17 cellular contexts compared by ENCODE assay signal in the genomic region with DNA sequence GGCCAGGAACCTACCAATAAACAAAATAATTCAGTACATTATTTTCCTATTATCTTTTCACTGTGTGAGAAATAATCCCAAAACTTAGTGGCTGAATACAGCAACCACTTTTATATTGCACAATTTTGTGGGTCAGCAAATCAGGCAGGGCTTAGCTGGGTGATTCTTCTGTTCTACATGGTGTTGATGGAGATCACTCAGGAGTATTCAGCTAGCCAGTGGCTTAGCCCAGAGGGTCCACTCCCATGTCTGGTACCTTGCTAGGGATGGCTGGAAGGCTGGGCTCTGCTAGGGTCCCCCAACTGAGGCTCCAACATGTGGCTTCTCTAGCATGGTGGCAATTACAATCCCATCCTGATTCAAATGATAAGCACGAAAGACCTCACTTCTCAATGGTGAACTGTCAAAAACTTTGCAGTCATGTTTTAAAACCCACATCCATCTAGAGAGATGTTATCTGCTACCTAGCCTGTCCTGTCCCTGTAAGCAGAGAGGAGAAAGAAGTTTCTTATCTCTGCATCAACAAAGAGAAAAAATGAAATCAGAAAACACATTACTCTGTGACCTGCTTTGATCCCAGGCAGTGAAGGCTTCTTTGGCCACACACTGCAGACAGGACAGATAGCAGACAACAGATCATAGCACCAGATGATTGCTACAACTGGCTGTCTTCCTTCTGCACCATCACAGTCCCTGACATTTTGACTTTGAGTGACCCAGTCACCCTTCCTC. TPM values are rescaled to one million over a fixed set of nuclear protein-coding genes. Genes with fewer than 3 reads are reported as not detected.
DNase-seq lines count a peak whose midpoint lies in the region; ATAC-seq and TF ChIP-seq lines count a peak whose summit lies in the region.
"Had no signal": no experiment of that assay in that cellular context is flagged by ENCODE, and none has a peak within 500 bp of the region (broad histone marks: within the 10 kb centered on the region; RNA-seq: fewer than 3 reads in every experiment).

No MANE protein-coding gene starts in this region.

- H2AFZ ChIP-seq in DND-41 (ENCODE audit: low read depth, low read length) = no peak overlapping the region

- H3K9ac ChIP-seq in DND-41 (ENCODE audit: low read depth, low read length) = no peak overlapping the region
- H3K9ac ChIP-seq: BLaER1, KMS-11 had no signal

- ATAC-seq in DND-41 (ENCODE audit: insufficient read depth, low read depth) (peak; percentile 58), GM18873 (IDR thresholded peaks at IDR 0.05; ENCODE audit: low FRiP score, unreplicated experiment) (no peak), HG03095 (IDR thresholded peaks at IDR 0.05; ENCODE audit: unreplicated experiment) (no peak)
- no peak for ATAC-seq in activated T-helper 17 cell treated with anti-CD3 and anti-CD28 coated beads, Interleukin-2, amount 50 U/mL, for 72 hours (replicated peaks)

- H3K27me3 Mint-ChIP-seq in activated T-helper 17 cell treated with anti-CD3 and anti-CD28 coated beads, Interleukin-2, amount 50 U/mL, for 72 hours = peaks cover 5% of the 10 kb centered on the region
- peaks cover 4% of the 10 kb centered on the region for H3K27me3 Mint-ChIP-seq in osteocyte (ENCODE audit: unreplicated experiment)

- H3K4me1 ChIP-seq in DND-41 (ENCODE audit: insufficient read depth, low read length) = no peaks in the 10 kb centered on the region
- no peaks in the 10 kb centered on the region for H3K4me1 ChIP-seq in HEK293 (ENCODE audit: control insufficient read depth, insufficient read depth, low read length)
- H3K4me1 ChIP-seq: BLaER1, Caco-2 had no signal

- peaks cover 9% of the 10 kb centered on the region for H3K27me3 ChIP-seq in DND-41 (ENCODE audit: insufficient read depth, low read length, poor library complexity)
- H3K27me3 ChIP-seq: BLaER1 had no signal

- no peak overlapping the region for H3K4me3 ChIP-seq in DND-41 (ENCODE audit: low read depth in 1 of 2, low read length in 2 of 2)
- no peak overlapping the region for H3K4me3 ChIP-seq in HEK293 (ENCODE audit: low read depth, low read length)
- H3K4me3 ChIP-seq: BLaER1 had no signal

- peaks cover 8% of the 10 kb centered on the region for H3K9me3 Mint-ChIP-seq in activated T-helper 17 cell treated with anti-CD3 and anti-CD28 coated beads, Interleukin-2, amount 50 U/mL, for 72 hours
- no peaks in the 10 kb centered on the region for H3K9me3 Mint-ChIP-seq in osteocyte (ENCODE audit: unreplicated experiment)

- H3K9me3 ChIP-seq in DND-41 (ENCODE audit: insufficient read depth, low read length, severe bottlenecking) = no peaks in the 10 kb centered on the region
- H3K9me3 ChIP-seq in HEK293 (ENCODE audit: control insufficient read depth, insufficient read depth, low read depth, low read length) = no peaks in the 10 kb centered on the region

- no peak overlapping the region for H3K4me3 Mint-ChIP-seq in activated T-helper 17 cell treated with anti-CD3 and anti-CD28 coated beads, Interleukin-2, amount 50 U/mL, for 72 hours
- no peak overlapping the region for H3K4me3 Mint-ChIP-seq in osteocyte (ENCODE audit: unreplicated experiment)
- H3K4me3 Mint-ChIP-seq: CD8-positive, alpha-beta memory T cell had no signal

- no peaks in the 10 kb centered on the region for H3K4me1 Mint-ChIP-seq in activated T-helper 17 cell treated with anti-CD3 and anti-CD28 coated beads, Interleukin-2, amount 50 U/mL, for 72 hours
- H3K4me1 Mint-ChIP-seq in osteocyte (ENCODE audit: unreplicated experiment) = no peaks in the 10 kb centered on the region
- H3K4me1 Mint-ChIP-seq: CD8-positive, alpha-beta memory T cell had no signal

- H3K36me3 Mint-ChIP-seq in activated T-helper 17 cell treated with anti-CD3 and anti-CD28 coated beads, Interleukin-2, amount 50 U/mL, for 72 hours (ENCODE audit: low read depth) = no peaks in the 10 kb centered on the region
- no peaks in the 10 kb centered on the region for H3K36me3 Mint-ChIP-seq in osteocyte (ENCODE audit: unreplicated experiment)
- H3K36me3 Mint-ChIP-seq: CD8-positive, alpha-beta memory T cell had no signal

- CTCF ChIA-PET in HEK293 (lab: Yijun Ruan, JAX) = interaction anchor here (0.6 to 1.0 kb wide), 2 partner anchors 13 to 36 kb away, joined by 3 read pairs; no protein-coding TSS in a partner anchor

- no peak overlapping the region for H3K4me2 ChIP-seq in DND-41 (ENCODE audit: insufficient read depth, low read length)
- H3K4me2 ChIP-seq: BLaER1, KMS-11 had no signal

- H3K27ac ChIP-seq in DND-41 (ENCODE audit: low read length) (no peak overlapping the region), HEK293 (ENCODE audit: extremely low read depth, low read depth, low read length) (no peak overlapping the region)
- H3K27ac ChIP-seq: BLaER1, KMS-11 had no signal

- DNase-seq in DND-41 = no peak
- peak; percentile 62 for DNase-seq in osteocyte (ENCODE audit: extremely low spot score, unreplicated experiment)
- DNase-seq in NCI-H2081 (lab: John Stamatoyannopoulos, UW) = no peak
- DNase-seq: 8988T; AML-193; Caco-2; CD8-positive, alpha-beta memory T cell; GF-D8; HCEC 1CT; IMR-90 had no signal

- H3K36me3 ChIP-seq in DND-41 (ENCODE audit: insufficient read depth, low read length) = no peaks in the 10 kb centered on the region
- H3K36me3 ChIP-seq in HEK293 (ENCODE audit: control insufficient read depth in 2 of 2, insufficient read depth in 1 of 2, low read length in 2 of 2) = no peaks in the 10 kb centered on the region
- H3K36me3 ChIP-seq: BLaER1 had no signal

- POLR2A ChIA-PET in HEK293 (lab: Yijun Ruan, JAX) = no interaction called here

- no peak for TF ChIP-seq CTCF in DND-41 (IDR thresholded peaks at IDR 0.05; ENCODE audit: borderline replicate concordance, extremely low read depth, low read length, poor library complexity, severe bottlenecking)
- no peak for TF ChIP-seq CTCF in HEK293 (tag by site-specific recombination; IDR thresholded peaks at IDR 0.05)
- no peak for TF ChIP-seq CTCF in osteocyte (IDR thresholded peaks at IDR 0.05)

- H3K79me2 ChIP-seq in DND-41 (ENCODE audit: insufficient read depth, low read length) = no peaks in the 10 kb centered on the region

- H3K27ac Mint-ChIP-seq in activated T-helper 17 cell treated with anti-CD3 and anti-CD28 coated beads, Interleukin-2, amount 50 U/mL, for 72 hours = peak overlapping the region; percentile 23
- H3K27ac Mint-ChIP-seq in osteocyte (ENCODE audit: unreplicated experiment) = no peak overlapping the region
- H3K27ac Mint-ChIP-seq: CD8-positive, alpha-beta memory T cell had no signal

- no peaks in the 10 kb centered on the region for H4K20me1 ChIP-seq in DND-41 (ENCODE audit: insufficient read depth, low read length)
- H4K20me1 ChIP-seq: BLaER1 had no signal

TF ChIP-seq in HEK293, 187 proteins besides CTCF, POLR2A, EP300 and RAD21:
- peak; percentile 26 for TF ChIP-seq SETDB1 (IDR thresholded peaks at IDR 0.05; ENCODE audit: insufficient read length, low read length)
- no peak for TF ChIP-seq ZNF658 (tag by site-specific recombination; IDR thresholded peaks at IDR 0.05)

RNA-seq across cellular contexts. Expression of a gene that starts 51.0 kb away (rescaled TPM):
- total RNA-seq in activated T-helper 17 cell treated with anti-CD3 and anti-CD28 coated beads, Interleukin-2, amount 50 U/mL, for 72 hours = not detected
- not detected in 2 replicates for total RNA-seq in osteocyte
- total RNA-seq: Caco-2; CD8-positive, alpha-beta memory T cell; H1; IMR-90 had no signal
